Comparison of ENCODE assay signal across 21 cellular contexts in genomic region chr2:226130192-226130591, GRCh38.
DNase-seq lines count a peak whose midpoint lies in the region; ATAC-seq, FAIRE-seq and TF ChIP-seq lines count a peak whose summit lies in the region.
"Had no signal": no experiment of that assay in that cellular context is flagged by ENCODE, and none has a peak within 500 bp of the region (broad histone marks: within the 10 kb centered on the region; RNA-seq: fewer than 3 reads in every experiment).

No MANE protein-coding gene starts in this region.

- TF ChIP-seq POLR2A in uterus (IDR thresholded peaks at IDR 0.05) (no peak), GM12891 (IDR thresholded peaks at IDR 0.05; ENCODE audit: low read depth, low read length) (no peak)

- H3K9me3 ChIP-seq in DND-41 (ENCODE audit: insufficient read depth, low read length, severe bottlenecking) (no peaks in the 10 kb centered on the region), liver (ENCODE audit: control insufficient read depth in 4 of 4, low read length in 3 of 4) (no peaks in the 10 kb centered on the region), uterus (no peaks in the 10 kb centered on the region)
- H3K9me3 ChIP-seq: HAP-1, left ventricle myocardium inferior, vagina had no signal

- TF ChIP-seq RAD21 in liver (IDR thresholded peaks at IDR 0.05) = no peak

- H3K4me1 ChIP-seq in DND-41 (ENCODE audit: insufficient read depth, low read length) (no peaks in the 10 kb centered on the region), liver (ENCODE audit: control insufficient read depth in 4 of 4, insufficient read depth in 4 of 4, low read length in 3 of 4) (no peaks in the 10 kb centered on the region), uterus (peaks cover 0 to 4% of the 10 kb centered on the region in 2 donors)
- H3K4me1 ChIP-seq: HAP-1 had no signal

- H4K20me1 ChIP-seq in DND-41 (ENCODE audit: insufficient read depth, low read length) = no peaks in the 10 kb centered on the region

- H3K79me2 ChIP-seq in DND-41 (ENCODE audit: insufficient read depth, low read length) = no peaks in the 10 kb centered on the region

- ATAC-seq in DND-41 (ENCODE audit: insufficient read depth, low read depth) (0 out of 3 replicates have a peak, but pooled peaks have one; percentile 39), GM18861 (IDR thresholded peaks at IDR 0.05; ENCODE audit: unreplicated experiment) (no peak)
- ATAC-seq: K562 had no signal

- FAIRE-seq in GM12891 (lab: Jason Lieb, UNC) = no peak
- FAIRE-seq: colon, K562 had no signal

- H2AFZ ChIP-seq in DND-41 (ENCODE audit: low read depth, low read length) = no peak overlapping the region

- H3K4me2 ChIP-seq in DND-41 (ENCODE audit: insufficient read depth, low read length) = no peak overlapping the region

- no peak for TF ChIP-seq CTCF in DND-41 (IDR thresholded peaks at IDR 0.05; ENCODE audit: borderline replicate concordance, extremely low read depth, low read length, poor library complexity, severe bottlenecking)
- no peak for TF ChIP-seq CTCF in brain microvascular endothelial cell (IDR thresholded peaks at IDR 0.05; ENCODE audit: low read depth, low read length, missing control alignments)
- TF ChIP-seq CTCF in liver (IDR thresholded peaks at IDR 0.05; ENCODE audit: low read depth, low read length, missing input control) = no peak
- no peak for TF ChIP-seq CTCF in uterus (IDR thresholded peaks at IDR 0.05)

- H3K36me3 ChIP-seq in DND-41 (ENCODE audit: insufficient read depth, low read length) (no peaks in the 10 kb centered on the region), brain microvascular endothelial cell (replicated peaks) (no peaks in the 10 kb centered on the region), liver (ENCODE audit: control insufficient read depth in 4 of 4, insufficient read depth in 3 of 4, low read depth in 1 of 4, low read length in 3 of 4) (no peaks in the 10 kb centered on the region), uterus (no peaks in the 10 kb centered on the region)
- H3K36me3 ChIP-seq: HAP-1, left ventricle myocardium inferior, vagina had no signal

- H3K27me3 ChIP-seq in DND-41 (ENCODE audit: insufficient read depth, low read length, poor library complexity) = no peaks in the 10 kb centered on the region
- H3K27me3 ChIP-seq in brain microvascular endothelial cell (replicated peaks) = no peaks in the 10 kb centered on the region
- H3K27me3 ChIP-seq in liver (ENCODE audit: control insufficient read depth in 4 of 4, insufficient read depth in 4 of 4, low read length in 3 of 4) = no peaks in the 10 kb centered on the region
- H3K27me3 ChIP-seq in uterus = no peaks in the 10 kb centered on the region
- H3K27me3 ChIP-seq: vagina had no signal

- in situ Hi-C loops in brain microvascular endothelial cell (cut with HindIII; ENCODE audit: low pct_ligation_motif_present, low sequenced_read_pairs) = no loop called here

- intact Hi-C loops in uterus (cut with DNase I; ENCODE audit: low total_unique reads) = no loop called here

- no peak overlapping the region for H3K9ac ChIP-seq in DND-41 (ENCODE audit: low read depth, low read length)
- H3K9ac ChIP-seq in liver (ENCODE audit: low read depth in 1 of 2, low read length in 2 of 2) = no peak overlapping the region

- no peak overlapping the region for H3K27ac ChIP-seq in DND-41 (ENCODE audit: low read length)
- H3K27ac ChIP-seq in brain microvascular endothelial cell = no peak overlapping the region
- H3K27ac ChIP-seq in liver (ENCODE audit: low read depth in 1 of 2, low read length in 2 of 2) = no peak overlapping the region
- no peak overlapping the region for H3K27ac ChIP-seq in uterus
- H3K27ac ChIP-seq: vagina had no signal

- 91% methylated on average over 2 of the region's 2 CpGs for whole genome bisulfite sequencing in liver

- H3K4me3 ChIP-seq in DND-41 (ENCODE audit: low read depth in 1 of 2, low read length in 2 of 2) (no peak overlapping the region), brain microvascular endothelial cell (ENCODE audit: low read depth, low read length) (no peak overlapping the region), liver (ENCODE audit: low read depth in 1 of 3, low read length in 3 of 3) (no peak overlapping the region), uterus (no peak overlapping the region)
- H3K4me3 ChIP-seq: HAP-1, K562, left ventricle myocardium inferior, vagina had no signal

- DNase-seq in DND-41 (no peak), LHCN-M2 (ENCODE audit: low read depth) (peak; percentile 36), brain microvascular endothelial cell (peak; percentile 13), middle frontal gyrus (ENCODE audit: extremely low spot score, low spot score) (no peak), uterus (no peak), GM12891 (ENCODE audit: insufficient read length, low spot score) (no peak)
- DNase-seq: activated naive CD4-positive, alpha-beta T cell treated with Interleukin-2 at 50 U/mL for 16 hours; anterior cingulate cortex; COR-L47; foreskin melanocyte; left ventricle myocardium inferior; NCI-H1417; NCI-H2171; stimulated activated CD4-positive, alpha-beta T cell treated with anti-CD3 and anti-CD28 coated beads, Interleukin-4, amount 100 ng/mL, for 24 hours; SW 1271 had no signal

TF ChIP-seq in liver, 16 proteins besides CTCF, POLR2A, EP300 and RAD21 (continues in another document):
- TF ChIP-seq FOXA1 (IDR thresholded peaks at IDR 0.05) = no peak
- TF ChIP-seq REST (IDR thresholded peaks at IDR 0.05) = peak; percentile 83
- no peak for TF ChIP-seq YY1 (IDR thresholded peaks at IDR 0.05)
- no peak for TF ChIP-seq MAX (IDR thresholded peaks at IDR 0.05)
- TF ChIP-seq RXRA (IDR thresholded peaks at IDR 0.05) = no peak
- no peak for TF ChIP-seq GABPA (IDR thresholded peaks at IDR 0.05 in 1 of 2, conservative IDR thresholded peaks at IDR 0.05 in 1 of 2)

TF ChIP-seq in GM12891, 5 proteins besides CTCF, POLR2A, EP300 and RAD21:
- no peak for TF ChIP-seq PAX5 (IDR thresholded peaks at IDR 0.05; ENCODE audit: insufficient read depth, low read length, severe bottlenecking)
- TF ChIP-seq TAF1 (IDR thresholded peaks at IDR 0.05; ENCODE audit: low read depth, low read length) = no peak
- TF ChIP-seq SPI1 (IDR thresholded peaks at IDR 0.05; ENCODE audit: low read depth, low read length) = no peak
- no peak for TF ChIP-seq POLR2AphosphoS5 (IDR thresholded peaks at IDR 0.05; ENCODE audit: low read depth, low read length)
TF ChIP-seq in GM12891: peak in this region for 0.

Comparison
In these comparisons a context has a peak if more than half of its experiments do, and no peak if none do; other contexts are left out.
1. DNase-seq: peak in LHCN-M2 (single experiment) and brain microvascular endothelial cell (single experiment); none in DND-41 (single experiment), middle frontal gyrus (single experiment), uterus (0 of 2) and GM12891 (single experiment).